Comparison of ENCODE assay signal across 8 cellular contexts in genomic region chr12:12010277-12011031, GRCh38.
A peak's percentile ranks its signal among the peaks of the same experiment; 100 is the strongest.
DNase-seq lines count a peak whose midpoint lies in the region; ATAC-seq and TF ChIP-seq lines count a peak whose summit lies in the region.

No MANE protein-coding gene starts in this region.

- WGBS in esophagus squamous epithelium, 2 donors = 23 to 57% methylated on average over 8 to 14 of the region's 18 CpGs

- H3K36me3 ChIP-seq in esophagus squamous epithelium (no peaks in the 10 kb centered on the region), upper lobe of right lung (no peaks in the 10 kb centered on the region)

- H3K27me3 Mint-ChIP-seq in CD14-positive monocyte (ENCODE audit: low read depth in 3 of 3) (peaks cover 0 to 3% (median 0%) of the 10 kb centered on the region in 3 donors), IgD-negative memory B cell (peaks cover 8% of the 10 kb centered on the region), neural crest cell (ENCODE audit: low read depth) (no peaks in the 10 kb centered on the region)

- intact Hi-C loops in CD14-positive monocyte (cut with micrococcal nuclease) = loop anchor here (10.0 kb wide), 3 partner anchors 126 to 176 kb away; no protein-coding TSS in a partner anchor
- intact Hi-C loops in esophagus squamous epithelium (cut with DNase I) = no loop called here
- intact Hi-C loops in upper lobe of right lung (cut with DNase I) = no loop called here

- H3K36me3 Mint-ChIP-seq in CD14-positive monocyte (no peaks in the 10 kb centered on the region), IgD-negative memory B cell (no peaks in the 10 kb centered on the region), neural crest cell (ENCODE audit: low read depth) (no peaks in the 10 kb centered on the region)

- TF ChIP-seq POLR2A in esophagus squamous epithelium (IDR thresholded peaks at IDR 0.05) = no peak

- H3K4me1 Mint-ChIP-seq in CD14-positive monocyte = peaks cover 63% of the 10 kb centered on the region
- peaks cover 43 to 54% (median 49%) of the 10 kb centered on the region in 3 donors for H3K4me1 Mint-ChIP-seq in IgD-negative memory B cell
- peaks cover 45% of the 10 kb centered on the region for H3K4me1 Mint-ChIP-seq in neural crest cell

- peak overlapping the region; percentile 96 to 98 (median 97) for H3K27ac Mint-ChIP-seq in CD14-positive monocyte
- H3K27ac Mint-ChIP-seq in IgD-negative memory B cell = peak overlapping the region; percentile 64 to 95 (median 73)
- no peak overlapping the region for H3K27ac Mint-ChIP-seq in neural crest cell (ENCODE audit: unreplicated experiment)

- DNase-seq in CD14-positive monocyte (ENCODE audit: low spot score) (peak; percentile 90), GM20000 (ENCODE audit: low spot score) (peak; percentile 64), esophagus squamous epithelium (lab: John Stamatoyannopoulos, UW) (peak; percentile 24), neural crest cell (ENCODE audit: low read depth, low spot score) (no peak), upper lobe of right lung (peak; percentile 76), NCI-H748 (lab: John Stamatoyannopoulos, UW; ENCODE audit: unreplicated experiment) (no peak)
- DNase-seq in activated CD4-positive, alpha-beta T cell treated with anti-CD3 and anti-CD28 coated beads, Interleukin-2, amount 50 U/mL, for 48 hours = peak; percentile 74 to 82

- peaks cover 0 to 34% (median 0%) of the 10 kb centered on the region in 3 donors for H3K4me1 ChIP-seq in esophagus squamous epithelium
- peaks cover 13% of the 10 kb centered on the region for H3K4me1 ChIP-seq in upper lobe of right lung

- no peaks in the 10 kb centered on the region for H3K9me3 ChIP-seq in esophagus squamous epithelium
- H3K9me3 ChIP-seq in upper lobe of right lung = no peaks in the 10 kb centered on the region

- H3K27ac ChIP-seq in esophagus squamous epithelium = peak overlapping the region in 2 of 4 donors; percentile 48 to 66
- no peak overlapping the region for H3K27ac ChIP-seq in upper lobe of right lung

- ATAC-seq in upper lobe of right lung = peak; percentile 79

- H3K4me3 Mint-ChIP-seq in CD14-positive monocyte = peak overlapping the region; percentile 78 to 83
- H3K4me3 Mint-ChIP-seq in IgD-negative memory B cell = peak overlapping the region; percentile 76 to 94 (median 86)
- H3K4me3 Mint-ChIP-seq in neural crest cell = peak overlapping the region; percentile 31

- H3K9me3 Mint-ChIP-seq in CD14-positive monocyte = peaks cover 0 to 4% (median 0%) of the 10 kb centered on the region in 7 donors
- H3K9me3 Mint-ChIP-seq in IgD-negative memory B cell = peaks cover 0 to 2% (median 0%) of the 10 kb centered on the region in 3 donors
- peaks cover 6% of the 10 kb centered on the region for H3K9me3 Mint-ChIP-seq in neural crest cell

- peak overlapping the region in 1 of 4 donors; percentile 39 for H3K4me3 ChIP-seq in esophagus squamous epithelium
- no peak overlapping the region for H3K4me3 ChIP-seq in upper lobe of right lung

- H3K27me3 ChIP-seq in esophagus squamous epithelium (no peaks in the 10 kb centered on the region), upper lobe of right lung (no peaks in the 10 kb centered on the region)

- TF ChIP-seq CTCF in CD14-positive monocyte (IDR thresholded peaks at IDR 0.05) = no peak
- TF ChIP-seq CTCF in GM20000 (IDR thresholded peaks at IDR 0.05; ENCODE audit: extremely low read depth, missing control alignments) = no peak
- no peak for TF ChIP-seq CTCF in esophagus squamous epithelium (IDR thresholded peaks at IDR 0.05)
- TF ChIP-seq CTCF in neural crest cell (conservative IDR thresholded peaks at IDR 0.05) = no peak
- no peak for TF ChIP-seq CTCF in upper lobe of right lung (IDR thresholded peaks at IDR 0.05)

Comparison
In these comparisons a context has a peak if more than half of its experiments do, and no peak if none do; other contexts are left out.
1. DNase-seq: peak in CD14-positive monocyte (single experiment), GM20000 (single experiment), activated CD4-positive, alpha-beta T cell treated with anti-CD3 and anti-CD28 coated beads, Interleukin-2, amount 50 U/mL, for 48 hours (2 of 2), esophagus squamous epithelium (single experiment) and upper lobe of right lung (single experiment); none in neural crest cell (single experiment) and NCI-H748 (single experiment).
2. H3K4me3 Mint-ChIP-seq: peak in every context shown above with its lines; median percentile 86 in IgD-negative memory B cell; 80 in CD14-positive monocyte; 31 in neural crest cell.
3. intact Hi-C loops: an anchor here in CD14-positive monocyte (10.0 kb wide); none called in esophagus squamous epithelium and upper lobe of right lung.